Comparison of ENCODE assay signal across 23 cellular contexts in genomic region chr1:97170296-97170695, GRCh38.
DNase-seq lines count a peak whose midpoint lies in the region; ATAC-seq and TF ChIP-seq lines count a peak whose summit lies in the region.
"Had no signal": no experiment of that assay in that cellular context is flagged by ENCODE, and none has a peak within 500 bp of the region (broad histone marks: within the 10 kb centered on the region; RNA-seq: fewer than 3 reads in every experiment).

No MANE protein-coding gene starts in this region.

- no peaks in the 10 kb centered on the region for H3K36me3 ChIP-seq in BE2C
- H3K36me3 ChIP-seq in mesenchymal stem cell (ENCODE audit: control insufficient read depth in 1 of 2, insufficient read depth in 2 of 2, low read depth in 1 of 2, low read length in 2 of 2) = no peaks in the 10 kb centered on the region
- H3K36me3 ChIP-seq: BLaER1, SJSA1 had no signal

- H3K4ac ChIP-seq in mesenchymal stem cell (ENCODE audit: low read depth in 1 of 2, low read length in 2 of 2) = no peak overlapping the region

- no peak overlapping the region for H4K91ac ChIP-seq in mesenchymal stem cell (ENCODE audit: low read length)

- H4K8ac ChIP-seq in mesenchymal stem cell (ENCODE audit: low read length) = peak overlapping the region; percentile 60

- peak overlapping the region in 1 of 2 experiments; percentile 2 for H3K14ac ChIP-seq in mesenchymal stem cell (ENCODE audit: low read length in 2 of 2)

- H3K27ac ChIP-seq in mesenchymal stem cell (ENCODE audit: low read length, poor library complexity, severe bottlenecking) = no peak overlapping the region
- H3K27ac ChIP-seq: BLaER1, HL-60, PC-9, SJSA1 had no signal

- no peak overlapping the region for H2AFZ ChIP-seq in mesenchymal stem cell (ENCODE audit: low read depth, low read length)
- H2AFZ ChIP-seq: PC-9 had no signal

- no peak overlapping the region for H3K4me2 ChIP-seq in mesenchymal stem cell (ENCODE audit: low read length, poor library complexity, severe bottlenecking)
- H3K4me2 ChIP-seq: BLaER1, PC-9 had no signal

- no peak overlapping the region for H2BK12ac ChIP-seq in mesenchymal stem cell (ENCODE audit: low read length in 2 of 2)

- no peaks in the 10 kb centered on the region for H3K9me3 ChIP-seq in BE2C
- no peaks in the 10 kb centered on the region for H3K9me3 ChIP-seq in mesenchymal stem cell (ENCODE audit: control insufficient read depth, low read length)
- H3K9me3 ChIP-seq: BLaER1, SJSA1 had no signal

- TF ChIP-seq CTCF in BE2C (IDR thresholded peaks at IDR 0.05; ENCODE audit: low read depth, low read length) = no peak

- no peaks in the 10 kb centered on the region for H3K27me3 ChIP-seq in BE2C
- H3K27me3 ChIP-seq in mesenchymal stem cell (ENCODE audit: control insufficient read depth in 1 of 2, insufficient read depth in 1 of 2, low read length in 2 of 2) = no peaks in the 10 kb centered on the region
- H3K27me3 ChIP-seq: BLaER1, SJSA1 had no signal

- H3K4me1 ChIP-seq in BE2C (peaks cover 27% of the 10 kb centered on the region), mesenchymal stem cell (ENCODE audit: control insufficient read depth, insufficient read depth, low read depth, low read length) (no peaks in the 10 kb centered on the region)
- H3K4me1 ChIP-seq: BLaER1, SJSA1 had no signal

- no peak overlapping the region for H2BK5ac ChIP-seq in mesenchymal stem cell (ENCODE audit: low read depth, low read length, poor library complexity, severe bottlenecking)

- no peak overlapping the region for H2BK120ac ChIP-seq in mesenchymal stem cell (ENCODE audit: low read depth, low read length)

- H3K4me3 ChIP-seq in BE2C (ENCODE audit: low read depth, low read length) = no peak overlapping the region
- no peak overlapping the region for H3K4me3 ChIP-seq in mesenchymal stem cell (ENCODE audit: insufficient read depth in 1 of 2, low read depth in 1 of 2, low read length in 2 of 2)
- H3K4me3 ChIP-seq: BLaER1, PC-9, SJSA1 had no signal

- H3K18ac ChIP-seq in mesenchymal stem cell (ENCODE audit: low read depth in 1 of 2, low read length in 2 of 2) = peak overlapping the region in 1 of 2 experiments; percentile 18

- DNase-seq in DMS 273 (lab: John Stamatoyannopoulos, UW; ENCODE audit: unreplicated experiment) = peak; percentile 55
- no peak for DNase-seq in DMS 273 treated with DMSO at 0.1 percent for 48 hours (lab: John Stamatoyannopoulos, UW)
- DNase-seq in BE2C = peak; percentile 28
- peak; percentile 75 for DNase-seq in NCI-H1694 (lab: John Stamatoyannopoulos, UW)
- no peak for DNase-seq in mesenchymal stem cell
- no peak for DNase-seq in activated CD4-positive, alpha-beta T cell treated with anti-CD3 and anti-CD28 coated beads, Interleukin-2, amount 50 U/mL, for 48 hours
- DNase-seq: 8988T; ACHN; CD4-positive, alpha-beta T cell; DMS79 treated with DMSO at 0.1 percent for 48 hours; GF-D8; NCI-H1048; NCI-H1436; NCI-H1930; NCI-H345; NCI-H524 treated with DMSO at 0.1 percent for 48 hours; NCI-H774; PC-9; Right ventricle myocardium superior had no signal

- WGBS in mesenchymal stem cell = 83% methylated on average over 2 of the region's 2 CpGs

- H2AK5ac ChIP-seq in mesenchymal stem cell (ENCODE audit: low read length, severe bottlenecking) = no peak overlapping the region

- no peak overlapping the region for H2BK15ac ChIP-seq in mesenchymal stem cell (ENCODE audit: low read depth, poor library complexity, severe bottlenecking)

- H3K79me1 ChIP-seq in mesenchymal stem cell (replicated peaks; ENCODE audit: low read length, poor library complexity, severe bottlenecking) = no peaks in the 10 kb centered on the region

- no peak for ATAC-seq in GM19351 (IDR thresholded peaks at IDR 0.05; ENCODE audit: unreplicated experiment)

- H3K23ac ChIP-seq in mesenchymal stem cell (ENCODE audit: low read length in 2 of 2) = no peak overlapping the region

- no peak overlapping the region for H3K9ac ChIP-seq in mesenchymal stem cell (ENCODE audit: low read length)
- H3K9ac ChIP-seq: BLaER1 had no signal

Comparison
In these comparisons a context has a peak if more than half of its experiments do, and no peak if none do; other contexts are left out.
1. DNase-seq: peak in DMS 273 (single experiment), BE2C (single experiment) and NCI-H1694 (single experiment); none in DMS 273 treated with DMSO at 0.1 percent for 48 hours (single experiment), mesenchymal stem cell (single experiment) and activated CD4-positive, alpha-beta T cell treated with anti-CD3 and anti-CD28 coated beads, Interleukin-2, amount 50 U/mL, for 48 hours (0 of 2).